Comparison of ENCODE assay signal across 13 cellular contexts in genomic region chr10:90865400-90865799, GRCh38. TPM values are rescaled to one million over a fixed set of nuclear protein-coding genes. Genes with fewer than 3 reads are reported as not detected.
DNase-seq lines count a peak whose midpoint lies in the region; ATAC-seq and TF ChIP-seq lines count a peak whose summit lies in the region.
"Had no signal": no experiment of that assay in that cellular context is flagged by ENCODE, and none has a peak within 500 bp of the region (broad histone marks: within the 10 kb centered on the region; RNA-seq: fewer than 3 reads in every experiment).

No MANE protein-coding gene starts in this region.

- no peak overlapping the region for H2AFZ ChIP-seq in MM.1S (ENCODE audit: low read length)

- DNase-seq in NCI-H2227 (lab: John Stamatoyannopoulos, UW; ENCODE audit: unreplicated experiment) (peak; percentile 4), NCI-H2227 treated with DMSO at 0.1 percent for 48 hours (lab: John Stamatoyannopoulos, UW) (no peak), MM.1S (peak; percentile 25), chondrocyte (ENCODE audit: low spot score) (no peak), progenitor cell of endocrine pancreas (ENCODE audit: low spot score, unreplicated experiment) (no peak), right cardiac atrium (no peak), natural killer cell (no peak)
- no peak for DNase-seq in stimulated activated CD4-positive, alpha-beta T cell treated with anti-CD3 and anti-CD28 coated beads, Interleukin-2, amount 100 ng/mL, for 48 hours
- DNase-seq: activated CD8-positive, alpha-beta memory T cell treated with anti-CD3 and anti-CD28 coated beads for 24 hours; left colon; sigmoid colon had no signal

- no peak overlapping the region for H3K27ac Mint-ChIP-seq in chondrocyte (ENCODE audit: unreplicated experiment)
- H3K27ac Mint-ChIP-seq in progenitor cell of endocrine pancreas: no peak overlapping the region
- H3K27ac Mint-ChIP-seq in natural killer cell: no peak overlapping the region
- H3K27ac Mint-ChIP-seq: IgD-negative memory B cell had no signal

- H3K4me3 Mint-ChIP-seq in chondrocyte (ENCODE audit: unreplicated experiment) (no peak overlapping the region), progenitor cell of endocrine pancreas (ENCODE audit: low read depth) (no peak overlapping the region), natural killer cell (no peak overlapping the region)
- H3K4me3 Mint-ChIP-seq: IgD-negative memory B cell had no signal

- no peaks in the 10 kb centered on the region for H3K9me3 ChIP-seq in MM.1S (replicated peaks; ENCODE audit: insufficient read depth, low read length)
- H3K9me3 ChIP-seq in right cardiac atrium (ENCODE audit: control insufficient read depth, low read length): no peaks in the 10 kb centered on the region

- H3K27me3 ChIP-seq in MM.1S (replicated peaks; ENCODE audit: insufficient read depth, low read length) (no peaks in the 10 kb centered on the region), right cardiac atrium (ENCODE audit: control insufficient read depth, insufficient read depth) (no peaks in the 10 kb centered on the region)

- H3K36me3 ChIP-seq in MM.1S (replicated peaks; ENCODE audit: insufficient read depth, low read length): no peaks in the 10 kb centered on the region
- H3K36me3 ChIP-seq: BLaER1 treated with 17β-estradiol and CSF1 and Interleukin-3, amounts not matched to agents 10 nM and 100 nM; sigmoid colon had no signal

- no peaks in the 10 kb centered on the region for H3F3A ChIP-seq in MM.1S (ENCODE audit: insufficient read depth, low read length)

- no peaks in the 10 kb centered on the region for H3K4me1 Mint-ChIP-seq in chondrocyte (ENCODE audit: low read depth)
- H3K4me1 Mint-ChIP-seq in progenitor cell of endocrine pancreas (ENCODE audit: low read depth): no peaks in the 10 kb centered on the region
- no peaks in the 10 kb centered on the region for H3K4me1 Mint-ChIP-seq in natural killer cell

- H3K9ac ChIP-seq in MM.1S (ENCODE audit: low read length): no peak overlapping the region
- H3K9ac ChIP-seq: BLaER1 treated with 17β-estradiol and CSF1 and Interleukin-3, amounts not matched to agents 10 nM and 100 nM had no signal

- H3K9me2 ChIP-seq in MM.1S (replicated peaks; ENCODE audit: insufficient read depth, low read length): no peaks in the 10 kb centered on the region

- intact Hi-C loops in right cardiac atrium (cut with DNase I): loop anchor here in 2 of 4 donors (10.0 kb wide), 2 partner anchors 111 to 1071 kb away; no protein-coding TSS in a partner anchor
- intact Hi-C loops in natural killer cell (cut with micrococcal nuclease): no loop called here

- H3K27me3 Mint-ChIP-seq in chondrocyte (ENCODE audit: low read depth) (peaks cover 41% of the 10 kb centered on the region), progenitor cell of endocrine pancreas (peaks cover 63% of the 10 kb centered on the region), natural killer cell (ENCODE audit: low read depth in 2 of 2) (peaks cover 35 to 69% of the 10 kb centered on the region in 2 donors)

- H3K36me3 Mint-ChIP-seq in chondrocyte (ENCODE audit: low read depth) (peaks cover 4% of the 10 kb centered on the region), progenitor cell of endocrine pancreas (ENCODE audit: insufficient read depth) (peaks cover 1% of the 10 kb centered on the region), natural killer cell (no peaks in the 10 kb centered on the region)
- H3K36me3 Mint-ChIP-seq: IgD-negative memory B cell had no signal

- H3K4me3 ChIP-seq in MM.1S (ENCODE audit: low read length) (no peak overlapping the region), right cardiac atrium (ENCODE audit: low read length) (no peak overlapping the region)
- H3K4me3 ChIP-seq: BLaER1 treated with 17β-estradiol and CSF1 and Interleukin-3, amounts not matched to agents 10 nM and 100 nM; sigmoid colon had no signal

- H3K27ac ChIP-seq in MM.1S (ENCODE audit: low read length) (no peak overlapping the region), right cardiac atrium (ENCODE audit: low read length) (no peak overlapping the region)
- H3K27ac ChIP-seq: BLaER1 treated with 17β-estradiol and CSF1 and Interleukin-3, amounts not matched to agents 10 nM and 100 nM; sigmoid colon had no signal

- H3K4me1 ChIP-seq in MM.1S (ENCODE audit: low read length): peaks cover 21% of the 10 kb centered on the region
- H3K4me1 ChIP-seq in right cardiac atrium (ENCODE audit: control insufficient read depth, insufficient read depth, low read length): no peaks in the 10 kb centered on the region
- H3K4me1 ChIP-seq: sigmoid colon had no signal

- H3K9me3 Mint-ChIP-seq in chondrocyte (ENCODE audit: low read depth) (peaks cover 10% of the 10 kb centered on the region), progenitor cell of endocrine pancreas (ENCODE audit: low read depth) (peaks cover 6% of the 10 kb centered on the region), natural killer cell (no peaks in the 10 kb centered on the region)

- TF ChIP-seq CTCF in MM.1S (IDR thresholded peaks at IDR 0.05; ENCODE audit: low read length): peak; percentile 40
- peak; percentile 76 for TF ChIP-seq CTCF in chondrocyte (IDR thresholded peaks at IDR 0.05)
- TF ChIP-seq CTCF in progenitor cell of endocrine pancreas (IDR thresholded peaks at IDR 0.05; ENCODE audit: unreplicated experiment): peak; percentile 29
- no peak for TF ChIP-seq CTCF in natural killer cell (IDR thresholded peaks at IDR 0.05)

- peak overlapping the region; percentile 28; the same call in 1 of the 2 replicates for H3K4me2 ChIP-seq in MM.1S (ENCODE audit: low read depth, low read length)
- H3K4me2 ChIP-seq: BLaER1 treated with 17β-estradiol and CSF1 and Interleukin-3, amounts not matched to agents 10 nM and 100 nM had no signal

- no peaks in the 10 kb centered on the region for H4K20me1 ChIP-seq in MM.1S (ENCODE audit: insufficient read depth, low read length)
- H4K20me1 ChIP-seq: BLaER1 treated with 17β-estradiol and CSF1 and Interleukin-3, amounts not matched to agents 10 nM and 100 nM had no signal

- no peaks in the 10 kb centered on the region for H3K79me2 ChIP-seq in MM.1S (ENCODE audit: low read length)

- no peak for ATAC-seq in right cardiac atrium
- no peak for ATAC-seq in natural killer cell
- ATAC-seq: left colon had no signal

- 29% methylated on average over 3 of the region's 3 CpGs for WGBS in right cardiac atrium

RNA-seq across cellular contexts. Expression of gene RPP30, which starts 6.4 kb away (rescaled TPM):
- total RNA-seq in chondrocyte: 24.7 to 30.8 TPM (median 24.7 TPM) in 3 replicates
- total RNA-seq in progenitor cell of endocrine pancreas: 51.8 and 53.5 TPM in 2 replicates
- 10 to 100 TPM; 26.9 to 35.5 (median 31.5) TPM for total RNA-seq in right cardiac atrium
- polyA plus RNA-seq in right cardiac atrium: 40.1 TPM
- total RNA-seq in natural killer cell: 10 to 100 TPM; 22.6 to 32.5 (median 24.2) TPM

RNA-seq across cellular contexts. Expression of gene HTR7, which starts 7.6 kb away (rescaled TPM):
- total RNA-seq in chondrocyte: 0.32 to 0.33 TPM in 2 of 3 replicates, not detected in the other
- total RNA-seq in progenitor cell of endocrine pancreas: 0.93 TPM in 2 replicates
- total RNA-seq in right cardiac atrium: under 1 TPM; 0.14 to 0.58 (median 0.23) TPM
- 0.14 TPM for polyA plus RNA-seq in right cardiac atrium
- total RNA-seq in natural killer cell: under 1 TPM in 2 of 3 donors, not detected in 1; 0.11 to 0.20 TPM
- polyA plus RNA-seq: IgD-negative memory B cell had no signal

RNA-seq across cellular contexts. Expression of gene ANKRD1, which starts 55.5 kb away (rescaled TPM):
- total RNA-seq in chondrocyte (74.6 to 283 TPM (median 261 TPM) in 3 replicates), progenitor cell of endocrine pancreas (48.1 and 61.8 TPM in 2 replicates), right cardiac atrium (1,000 to 10,000 TPM; 1,154 to 3,897 (median 2,224) TPM), natural killer cell (not detected)
- polyA plus RNA-seq in right cardiac atrium: 4,109 TPM
- total RNA-seq: left colon, sigmoid colon had no signal
- polyA plus RNA-seq: IgD-negative memory B cell had no signal

Comparison
In these comparisons a context has a peak if more than half of its experiments do, and no peak if none do; other contexts are left out.
1. DNase-seq: peak in NCI-H2227 (single experiment) and MM.1S (single experiment); none in NCI-H2227 treated with DMSO at 0.1 percent for 48 hours (single experiment), chondrocyte (single experiment), progenitor cell of endocrine pancreas (single experiment), right cardiac atrium (0 of 3), stimulated activated CD4-positive, alpha-beta T cell treated with anti-CD3 and anti-CD28 coated beads, Interleukin-2, amount 100 ng/mL, for 48 hours (0 of 2) and natural killer cell (single experiment).
2. RNA of gene ANKRD1, which starts 55.5 kb away (total RNA-seq): 1,154 to 3,897 TPM in right cardiac atrium, 74.6 to 283 TPM in chondrocyte and 48.1 to 61.8 TPM in progenitor cell of endocrine pancreas; not detected in natural killer cell; every median in the first group is over 10 times any median in the second.